8 cellular contexts compared by ENCODE assay signal in the genomic region with DNA sequence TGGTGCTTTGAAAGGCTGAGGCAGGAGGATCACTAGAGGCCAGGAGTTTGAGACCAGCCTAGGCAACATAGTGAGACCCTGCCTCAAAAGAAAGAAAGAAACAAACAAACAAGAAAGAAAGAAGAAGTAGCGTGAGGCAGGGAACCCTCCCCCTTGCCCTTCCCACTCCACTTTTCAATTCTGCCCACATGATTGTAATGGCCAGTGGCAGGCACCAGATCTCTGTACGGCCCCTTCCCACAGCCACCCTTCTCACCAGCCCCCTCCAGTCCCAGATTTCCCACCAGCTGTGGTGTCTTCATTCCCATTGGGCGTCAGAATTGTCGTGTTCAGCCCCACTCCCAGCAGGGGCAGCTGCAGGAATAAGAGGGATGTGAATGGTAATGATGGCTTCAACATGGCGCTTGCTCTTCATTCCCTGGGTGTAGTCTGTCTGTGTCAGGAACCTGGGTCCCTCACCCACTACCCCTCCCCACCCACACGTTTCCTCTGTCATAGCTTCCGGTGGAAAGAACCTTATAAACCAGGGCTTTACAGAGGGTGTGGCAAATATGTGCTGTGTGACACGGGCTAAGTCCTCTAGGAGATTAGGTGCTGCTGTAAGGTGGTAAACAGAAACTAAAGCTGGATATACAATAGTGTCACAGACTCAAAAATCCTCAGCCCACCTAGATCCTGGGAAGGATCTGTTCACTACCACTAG. TPM values are rescaled to one million over a fixed set of nuclear protein-coding genes. Genes with fewer than 3 reads are reported as not detected.
DNase-seq lines count a peak whose midpoint lies in the region; ATAC-seq and TF ChIP-seq lines count a peak whose summit lies in the region.

TSS of gene IL2RG (minus strand) at position 437 of the 703 bp plus-strand sequence. CDS start at position 399, 38 bp downstream.

- H3K27ac ChIP-seq in spleen (peak within 1 kb of the TSS; percentile 63 to 91 (median 87)), ascending aorta (no peak within 1 kb of the TSS), endodermal cell (ENCODE audit: low read depth, low read length) (no peak within 1 kb of the TSS)

- H3K9me3 Mint-ChIP-seq in activated T-helper 17 cell treated with anti-CD3 and anti-CD28 coated beads, Interleukin-2, amount 50 U/mL, for 72 hours = no peaks in the 10 kb centered on the region
- peaks cover 72% of the 10 kb centered on the region for H3K9me3 Mint-ChIP-seq in endodermal cell

- H3K36me3 ChIP-seq in spleen = peaks cover 0 to 22% (median 0%) of the 10 kb centered on the region in 6 donors
- H3K36me3 ChIP-seq in ascending aorta = no peaks in the 10 kb centered on the region
- no peaks in the 10 kb centered on the region for H3K36me3 ChIP-seq in BE2C
- no peaks in the 10 kb centered on the region for H3K36me3 ChIP-seq in endodermal cell (ENCODE audit: control insufficient read depth, insufficient read depth, low read length)

- peak within 1 kb of the TSS; percentile 99 for H3K4me3 Mint-ChIP-seq in activated T-helper 17 cell treated with anti-CD3 and anti-CD28 coated beads, Interleukin-2, amount 50 U/mL, for 72 hours
- no peak within 1 kb of the TSS for H3K4me3 Mint-ChIP-seq in endodermal cell

- H3K27me3 Mint-ChIP-seq in activated T-helper 17 cell treated with anti-CD3 and anti-CD28 coated beads, Interleukin-2, amount 50 U/mL, for 72 hours = no peaks in the 10 kb centered on the region
- peaks cover 55% of the 10 kb centered on the region for H3K27me3 Mint-ChIP-seq in endodermal cell (ENCODE audit: insufficient read depth)

- WGBS in spleen, 5 donors = 12 to 47% (median 18%) methylated on average over 7 to 8 of the region's 8 CpGs
- WGBS in endodermal cell (ENCODE audit: insufficient coverage in 1 of 2, insufficient read length in 1 of 2), 2 experiments = 88% methylated on average over 2 of the region's 8 CpGs; no CpG with 5 or more reads in 1 of the 2 experiments

- H3K4me3 ChIP-seq in GM12875 (ENCODE audit: low read depth, low read length) (peak within 1 kb of the TSS; percentile 70), spleen (peak within 1 kb of the TSS; percentile 27 to 73 (median 38)), ascending aorta (no peak within 1 kb of the TSS), BE2C (ENCODE audit: low read depth, low read length) (no peak within 1 kb of the TSS), endodermal cell (ENCODE audit: low read length) (no peak within 1 kb of the TSS)

- H3K36me3 Mint-ChIP-seq in activated T-helper 17 cell treated with anti-CD3 and anti-CD28 coated beads, Interleukin-2, amount 50 U/mL, for 72 hours (ENCODE audit: low read depth) = peaks cover 57% of the 10 kb centered on the region
- H3K36me3 Mint-ChIP-seq in endodermal cell (ENCODE audit: low read depth) = no peaks in the 10 kb centered on the region

- peaks cover 18% of the 10 kb centered on the region for H3K4me1 Mint-ChIP-seq in activated T-helper 17 cell treated with anti-CD3 and anti-CD28 coated beads, Interleukin-2, amount 50 U/mL, for 72 hours
- no peaks in the 10 kb centered on the region for H3K4me1 Mint-ChIP-seq in endodermal cell

- peak in 2 of 3 donors; percentile 87 to 94 for TF ChIP-seq POLR2A in spleen (IDR thresholded peaks at IDR 0.05)

- H3K27ac Mint-ChIP-seq in activated T-helper 17 cell treated with anti-CD3 and anti-CD28 coated beads, Interleukin-2, amount 50 U/mL, for 72 hours = peak within 1 kb of the TSS; percentile 96
- H3K27ac Mint-ChIP-seq in endodermal cell = no peak within 1 kb of the TSS

- peak; percentile 47 for DNase-seq in NK-92 treated with Interleukin-12 subunit alpha and Interleukin-12 subunit beta, amount 100 ng/mL, for 24 hours (lab: John Stamatoyannopoulos, UW)
- peak; percentile 84 for DNase-seq in spleen
- DNase-seq in ascending aorta (ENCODE audit: low spot score in 2 of 2) = no peak
- DNase-seq in BE2C = no peak
- DNase-seq in endodermal cell = no peak

- H3K9me3 ChIP-seq in spleen (no peaks in the 10 kb centered on the region), ascending aorta (no peaks in the 10 kb centered on the region), BE2C (no peaks in the 10 kb centered on the region), endodermal cell (ENCODE audit: control insufficient read depth, low read length) (no peaks in the 10 kb centered on the region)

- H3K4me1 ChIP-seq in spleen (peaks cover 0 to 60% (median 34%) of the 10 kb centered on the region in 6 donors), ascending aorta (no peaks in the 10 kb centered on the region), BE2C (peaks cover 8% of the 10 kb centered on the region), endodermal cell (ENCODE audit: control insufficient read depth, insufficient read depth, low read length) (no peaks in the 10 kb centered on the region)

- intact Hi-C loops in spleen (cut with DNase I; ENCODE audit: low total_unique reads) (no loop called here), ascending aorta (cut with DNase I) (no loop called here)

- H3K9ac ChIP-seq in endodermal cell (ENCODE audit: extremely low read depth, low read length, poor library complexity, severe bottlenecking) = no peak within 1 kb of the TSS

- peak; percentile 94 for ATAC-seq in HG02588 (IDR thresholded peaks at IDR 0.05; ENCODE audit: unreplicated experiment)
- ATAC-seq in activated T-helper 17 cell treated with anti-CD3 and anti-CD28 coated beads, Interleukin-2, amount 50 U/mL, for 72 hours (replicated peaks) = peak; percentile 84

- H3K27me3 ChIP-seq in spleen (replicated peaks in 1 of 7) (no peaks in the 10 kb centered on the region), ascending aorta (no peaks in the 10 kb centered on the region), BE2C (no peaks in the 10 kb centered on the region), endodermal cell (ENCODE audit: control insufficient read depth, insufficient read depth, low read length, poor library complexity, severe bottlenecking) (no peaks in the 10 kb centered on the region)

- TF ChIP-seq CTCF in GM12875 (IDR thresholded peaks at IDR 0.05; ENCODE audit: borderline replicate concordance, insufficient read depth, low read depth, low read length) (no peak), spleen (IDR thresholded peaks at IDR 0.05 in 8 of 11, conservative IDR thresholded peaks at IDR 0.05 in 3 of 11) (no peak), ascending aorta (IDR thresholded peaks at IDR 0.05) (no peak), BE2C (IDR thresholded peaks at IDR 0.05; ENCODE audit: low read depth, low read length) (no peak), endodermal cell (conservative IDR thresholded peaks at IDR 0.05) (no peak)

RNA-seq across cellular contexts. Expression of gene IL2RG, which starts in this region (rescaled TPM):
- 100 to 1,000 TPM; 317 to 698 TPM for total RNA-seq in activated T-helper 17 cell treated with anti-CD3 and anti-CD28 coated beads, Interleukin-2, amount 50 U/mL, for 72 hours
- 100 to 1,000 TPM in 6 of 7 donors, 10 to 100 TPM in 1; 92.6 to 174 (median 127) TPM for total RNA-seq in spleen
- polyA plus RNA-seq in spleen = 100 to 1,000 TPM in 2 of 3 donors, 10 to 100 TPM in 1; 89.8 to 155 (median 122) TPM
- 2.4 TPM for total RNA-seq in ascending aorta
- polyA plus RNA-seq in BE2C (2012; ENCODE audit: insufficient read depth, insufficient read length, low read depth) = 1.7 TPM
- total RNA-seq in endodermal cell = not detected
- not detected for polyA plus RNA-seq in endodermal cell (2013, experiment 1 of 2)
- polyA plus RNA-seq in endodermal cell (2013, experiment 2 of 2) = not detected

Comparison
In these comparisons a context has a peak if more than half of its experiments do, and no peak if none do; other contexts are left out.
1. RNA of gene IL2RG (total RNA-seq): 317 to 698 TPM in activated T-helper 17 cell treated with anti-CD3 and anti-CD28 coated beads, Interleukin-2, amount 50 U/mL, for 72 hours and 92.6 to 174 TPM in spleen; 2.4 TPM in ascending aorta (single experiment) and not detected in endodermal cell; every median in the first group is over 10 times any median in the second.
2. H3K4me3 ChIP-seq: peak in GM12875 (single experiment) and spleen (8 of 8); none in ascending aorta (0 of 2), BE2C (single experiment) and endodermal cell (single experiment).
3. DNase-seq: peak in NK-92 treated with Interleukin-12 subunit alpha and Interleukin-12 subunit beta, amount 100 ng/mL, for 24 hours (single experiment) and spleen (single experiment); none in ascending aorta (0 of 2), BE2C (single experiment) and endodermal cell (single experiment).
4. H3K27ac ChIP-seq: peak in spleen (8 of 8); none in ascending aorta (0 of 2) and endodermal cell (single experiment).